ENCODE assay signal across 1 cellular context in genomic region chr16:10668322-10669045, GRCh38.
TF ChIP-seq lines count a peak whose summit lies in the region.

No MANE protein-coding gene starts in this region.

TF ChIP-seq in GM23338, 12 proteins besides CTCF, POLR2A, EP300 and RAD21 (continued from another document):
- no peak for TF ChIP-seq ZNF462 (CRISPR knock-in tag; IDR thresholded peaks at IDR 0.05)
TF ChIP-seq in GM23338: peak in this region for 0.
